9 cellular contexts compared by ENCODE assay signal in the genomic region with DNA sequence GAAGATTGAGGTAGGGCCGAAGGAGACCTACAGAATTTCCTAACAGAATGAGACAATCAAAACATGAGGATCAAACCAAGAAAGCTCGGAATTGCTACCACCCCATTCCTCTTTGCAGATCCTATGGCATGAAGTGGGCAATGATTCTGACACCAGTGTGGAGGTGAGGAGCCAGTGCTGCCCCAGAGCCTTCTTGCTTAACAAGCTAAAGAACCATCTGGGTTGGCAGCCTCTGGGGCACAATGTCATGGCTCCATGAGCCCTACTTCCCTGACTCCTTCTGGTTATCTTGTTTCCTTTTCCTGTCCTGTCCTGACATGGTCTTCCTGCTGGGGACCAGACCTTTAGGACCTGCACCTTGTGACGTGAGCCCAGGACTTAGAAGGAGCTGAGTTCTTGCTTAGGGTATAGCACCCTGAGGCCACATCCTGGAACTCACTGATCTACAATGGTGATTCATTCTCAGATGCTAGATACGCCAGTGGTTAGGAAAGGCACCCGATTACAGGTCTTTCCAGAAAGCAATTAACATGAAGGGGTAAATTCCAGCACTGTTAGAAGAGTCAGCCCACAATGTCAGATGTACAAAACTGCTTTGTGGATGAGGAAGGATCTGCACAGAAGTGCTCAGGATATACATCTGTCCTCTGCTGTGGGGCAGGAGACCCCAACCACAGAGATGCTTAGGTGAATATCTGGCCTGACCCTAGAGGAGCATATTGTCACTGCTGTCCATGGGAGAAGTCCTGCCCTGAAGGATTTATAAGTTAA.
A peak's percentile ranks its signal among the peaks of the same experiment; 100 is the strongest.
DNase-seq lines count a peak whose midpoint lies in the region; ATAC-seq and TF ChIP-seq lines count a peak whose summit lies in the region.
"Had no signal": no experiment of that assay in that cellular context is flagged by ENCODE, and none has a peak within 500 bp of the region (broad histone marks: within the 10 kb centered on the region; RNA-seq: fewer than 3 reads in every experiment).

No MANE protein-coding gene starts in this region.

- H3K36me3 ChIP-seq in naive thymus-derived CD4-positive, alpha-beta T cell (ENCODE audit: control insufficient read depth in 2 of 3, insufficient read depth in 3 of 3, low read length in 3 of 3): no peaks in the 10 kb centered on the region

- H3K4me1 Mint-ChIP-seq in naive thymus-derived CD4-positive, alpha-beta T cell: peaks cover 20 to 27% (median 24%) of the 10 kb centered on the region in 7 donors

- H3K4me1 ChIP-seq in naive thymus-derived CD4-positive, alpha-beta T cell (ENCODE audit: control insufficient read depth in 2 of 2, insufficient read depth in 2 of 2, low read length in 2 of 2): peaks cover 0 to 3% of the 10 kb centered on the region in 2 donors

- no peak overlapping the region for H3K4me3 ChIP-seq in astrocyte of the spinal cord (ENCODE audit: low read depth, low read length)
- H3K4me3 ChIP-seq in naive thymus-derived CD4-positive, alpha-beta T cell (ENCODE audit: low read length): no peak overlapping the region

- POLR2A ChIA-PET in naive thymus-derived CD4-positive, alpha-beta T cell (lab: Charles Lee): interaction anchor here (1.1 to 1.5 kb wide), 3 partner anchors 10 to 51 kb away, joined by 4 read pairs; no protein-coding TSS in a partner anchor

- DNase-seq in stimulated activated naive CD4-positive, alpha-beta T cell treated with Interleukin-2 at 50 U/mL for 16 hours (lab: John Stamatoyannopoulos, UW): peak; percentile 9
- no peak for DNase-seq in stimulated activated naive CD4-positive, alpha-beta T cell (lab: John Stamatoyannopoulos, UW)
- peak; percentile 80 for DNase-seq in astrocyte of the spinal cord (ENCODE audit: low read depth, low spot score)
- DNase-seq in naive thymus-derived CD4-positive, alpha-beta T cell: peak in 1 of 9 donors; percentile 37
- no peak for DNase-seq in HuH-7 (ENCODE audit: low spot score)
- DNase-seq in posterior vena cava (ENCODE audit: low spot score): no peak
- DNase-seq: retina had no signal

- peak overlapping the region in 4 of 9 donors; percentile 15 to 68 (median 52) for H3K27ac Mint-ChIP-seq in naive thymus-derived CD4-positive, alpha-beta T cell

- H3K27me3 ChIP-seq in naive thymus-derived CD4-positive, alpha-beta T cell (ENCODE audit: control insufficient read depth in 2 of 2, insufficient read depth in 2 of 2, low read length in 2 of 2): no peaks in the 10 kb centered on the region

- intact Hi-C loops in naive thymus-derived CD4-positive, alpha-beta T cell (cut with micrococcal nuclease): no loop called here
- intact Hi-C loops in posterior vena cava (cut with DNase I): loop anchor here (10.0 kb wide), 1 partner anchor 74 kb away; no protein-coding TSS in a partner anchor

- no peaks in the 10 kb centered on the region for H3K9me3 ChIP-seq in naive thymus-derived CD4-positive, alpha-beta T cell (ENCODE audit: control insufficient read depth in 2 of 3, low read length in 3 of 3)

- no peaks in the 10 kb centered on the region for H3K9me3 Mint-ChIP-seq in naive thymus-derived CD4-positive, alpha-beta T cell

- in situ Hi-C loops in astrocyte of the spinal cord (cut with HindIII; ENCODE audit: low sequenced_read_pairs): no loop called here

- H3K27me3 Mint-ChIP-seq in naive thymus-derived CD4-positive, alpha-beta T cell: no peaks in the 10 kb centered on the region

- no peak overlapping the region for H3K27ac ChIP-seq in naive thymus-derived CD4-positive, alpha-beta T cell (ENCODE audit: low read depth, low read length)

- H3K36me3 Mint-ChIP-seq in naive thymus-derived CD4-positive, alpha-beta T cell: peaks cover 0 to 21% (median 4%) of the 10 kb centered on the region in 5 donors

- peak overlapping the region in 1 of 10 donors; percentile 53 for H3K4me3 Mint-ChIP-seq in naive thymus-derived CD4-positive, alpha-beta T cell

- ATAC-seq in naive thymus-derived CD4-positive, alpha-beta T cell: peak; percentile 60
- ATAC-seq in GM19035 (IDR thresholded peaks at IDR 0.05; ENCODE audit: unreplicated experiment) (no peak), HG03354 (IDR thresholded peaks at IDR 0.05; ENCODE audit: poor library complexity, severe bottlenecking, unreplicated experiment) (no peak)

- CTCF ChIA-PET in naive thymus-derived CD4-positive, alpha-beta T cell (lab: Charles Lee): interaction anchor here (0.7 kb wide), 1 partner anchor 774 kb away, joined by 3 read pairs; no protein-coding TSS in a partner anchor

- TF ChIP-seq CTCF in astrocyte of the spinal cord (IDR thresholded peaks at IDR 0.05; ENCODE audit: low read depth, low read length): no peak

Comparison
In these comparisons a context has a peak if more than half of its experiments do, and no peak if none do; other contexts are left out.
1. DNase-seq: peak in stimulated activated naive CD4-positive, alpha-beta T cell treated with Interleukin-2 at 50 U/mL for 16 hours (single experiment) and astrocyte of the spinal cord (single experiment); none in stimulated activated naive CD4-positive, alpha-beta T cell (0 of 6), HuH-7 (single experiment) and posterior vena cava (single experiment).
2. intact Hi-C loops: an anchor here in posterior vena cava (10.0 kb wide); none called in naive thymus-derived CD4-positive, alpha-beta T cell.